18 cellular contexts compared by ENCODE assay signal in genomic region chr20:58640446-58640845, GRCh38. TPM values are rescaled to one million over a fixed set of nuclear protein-coding genes. Genes with fewer than 3 reads are reported as not detected.
DNase-seq lines count a peak whose midpoint lies in the region; ATAC-seq, FAIRE-seq and TF ChIP-seq lines count a peak whose summit lies in the region.
"Had no signal": no experiment of that assay in that cellular context is flagged by ENCODE, and none has a peak within 500 bp of the region (broad histone marks: within the 10 kb centered on the region; RNA-seq: fewer than 3 reads in every experiment).

No MANE protein-coding gene starts in this region.

- H2BK15ac ChIP-seq in IMR-90 (ENCODE audit: low read depth, low read length): 0 out of 3 replicates have a peak overlapping the region, but pooled peaks have one; percentile 23

- dilution Hi-C loops in IMR-90 (cut with HindIII; ENCODE audit: low sequenced_read_pairs, unreplicated experiment): no loop called here

- no peak for TF ChIP-seq CTCF in IMR-90 (conservative IDR thresholded peaks at IDR 0.05; ENCODE audit: low read depth, low read length)
- TF ChIP-seq CTCF in omental fat pad (IDR thresholded peaks at IDR 0.05): no peak

- H3K23ac ChIP-seq in IMR-90 (ENCODE audit: low read depth, low read length): no peak overlapping the region

- no peak for TF ChIP-seq POLR2A in IMR-90 (IDR thresholded peaks at IDR 0.05; ENCODE audit: low read depth, low read length)

- no peak for TF ChIP-seq RAD21 in IMR-90 (IDR thresholded peaks at IDR 0.05; ENCODE audit: low read length)

- WGBS in IMR-90 (ENCODE audit: extremely low coverage in 2 of 2, insufficient read length in 1 of 2), 2 experiments: 69% methylated on average over 4 of the region's 9 CpGs; no CpG with 5 or more reads in 1 of the 2 experiments

- POLR2A ChIA-PET in IMR-90 (lab: Charles Lee; ENCODE audit: unreplicated experiment): no interaction called here

- H2BK5ac ChIP-seq in IMR-90 (ENCODE audit: low read depth, low read length, poor library complexity, severe bottlenecking): no peak overlapping the region

- no peaks in the 10 kb centered on the region for H3K9me3 ChIP-seq in IMR-90 (ENCODE audit: control insufficient read depth, insufficient read depth, low read length)
- H3K9me3 ChIP-seq: Caco-2, esophagus squamous epithelium, left lung had no signal

- no peaks in the 10 kb centered on the region for H3K27me3 ChIP-seq in IMR-90 (ENCODE audit: control insufficient read depth, insufficient read depth, low read length)

- intact Hi-C loops in IMR-90 (cut with micrococcal nuclease): no loop called here

- H3K4ac ChIP-seq in IMR-90 (ENCODE audit: low read depth, low read length): no peak overlapping the region

- H3K4me3 ChIP-seq in IMR-90 (ENCODE audit: insufficient read depth, low read depth, low read length): no peak overlapping the region
- H3K4me3 ChIP-seq: esophagus squamous epithelium, left lung had no signal

- no peak for FAIRE-seq in frontal cortex (lab: Jason Lieb, UNC)
- FAIRE-seq: GM19239 had no signal

- no peak overlapping the region for H3K4me2 ChIP-seq in IMR-90 (ENCODE audit: low read depth, low read length)

- no peaks in the 10 kb centered on the region for H4K20me1 ChIP-seq in IMR-90 (ENCODE audit: insufficient read depth, low read length)

- no peak overlapping the region for H4K8ac ChIP-seq in IMR-90 (ENCODE audit: low read depth in 2 of 2, low read length in 2 of 2)

- no peak overlapping the region for H2AK9ac ChIP-seq in IMR-90 (replicated peaks; ENCODE audit: low read depth, low read length, poor library complexity)

- no peaks in the 10 kb centered on the region for H3K36me3 ChIP-seq in IMR-90 (ENCODE audit: control insufficient read depth, insufficient read depth, low read length)
- H3K36me3 ChIP-seq: esophagus squamous epithelium, left lung had no signal

- CTCF ChIA-PET in IMR-90 (lab: Yijun Ruan, JAX): interaction anchor here (1.5 kb wide), 1 partner anchor 10 kb away, joined by 3 read pairs; no protein-coding TSS in a partner anchor

- peaks cover 7% of the 10 kb centered on the region; the same call in 1 of the 2 replicates for H3K4me1 ChIP-seq in IMR-90 (ENCODE audit: control insufficient read depth, insufficient read depth, low read length)
- H3K4me1 ChIP-seq: Caco-2, left lung had no signal

- no peak overlapping the region for H3K9ac ChIP-seq in IMR-90 (ENCODE audit: low read depth, low read length)

- peak; percentile 33 for DNase-seq in AG08395 (ENCODE audit: low spot score)
- DNase-seq in IMR-90: peak; percentile 71
- peak; percentile 95 for DNase-seq in amniotic epithelial cell (ENCODE audit: low read depth)
- DNase-seq in islet precursor cell: peak; percentile 72
- DNase-seq in NCI-H82 treated with DMSO at 0.1 percent for 48 hours (lab: John Stamatoyannopoulos, UW; ENCODE audit: unreplicated experiment): no peak
- DNase-seq in omental fat pad (ENCODE audit: low spot score): no peak
- no peak for DNase-seq in frontal cortex (ENCODE audit: low spot score in 2 of 2)
- DNase-seq: activated CD4-positive, alpha-beta memory T cell treated with anti-CD3 and anti-CD28 coated beads for 36 hours; aorta; esophagus squamous epithelium; left lung; naive thymus-derived CD4-positive, alpha-beta T cell; NCI-H1092 treated with DMSO at 0.1 percent for 48 hours; NCI-H2171; stimulated activated CD4-positive, alpha-beta T cell treated with anti-CD3 and anti-CD28 coated beads, Interleukin-1b, Interleukin-23, amount 100 ng/mL, for 48 hours had no signal

- H3K9me1 ChIP-seq in IMR-90 (ENCODE audit: insufficient read depth, low read length): no peaks in the 10 kb centered on the region

- H2BK20ac ChIP-seq in IMR-90 (ENCODE audit: low read depth, low read length): 0 out of 2 replicates have a peak overlapping the region, but pooled peaks have one; percentile 21

- BruUV-seq in IMR-90 (replicated peaks; lab: Mats Ljungman, UMichigan): no TSS peak

- no peak overlapping the region for H3K27ac ChIP-seq in IMR-90 (ENCODE audit: insufficient read depth, low read length)
- H3K27ac ChIP-seq: esophagus squamous epithelium, left lung had no signal

- H3K18ac ChIP-seq in IMR-90 (ENCODE audit: low read depth, low read length): no peak overlapping the region; the same call in 1 of the 2 replicates

- in situ Hi-C loops in IMR-90 (cut with MboI; ENCODE audit: low sequenced_read_pairs): no loop called here

- peak overlapping the region; percentile 49 for H2AFZ ChIP-seq in IMR-90 (replicated peaks; ENCODE audit: low read length, poor library complexity)

- no peak overlapping the region for H4K5ac ChIP-seq in IMR-90 (ENCODE audit: low read depth, low read length)

- H3K56ac ChIP-seq in IMR-90 (ENCODE audit: extremely low read depth, insufficient read depth, low read length): no peak overlapping the region

- peak overlapping the region; percentile 53 for H2AK5ac ChIP-seq in IMR-90 (ENCODE audit: low read depth, low read length)

- H2BK120ac ChIP-seq in IMR-90 (ENCODE audit: low read depth, low read length): no peak overlapping the region

- H3K79me1 ChIP-seq in IMR-90 (ENCODE audit: low read depth in 1 of 2, low read length in 2 of 2): no peaks in the 10 kb centered on the region

- peak overlapping the region; percentile 5; the same call in 1 of the 2 replicates for H4K91ac ChIP-seq in IMR-90 (ENCODE audit: insufficient read depth, low read depth, low read length)

- no peak overlapping the region for H3K14ac ChIP-seq in IMR-90 (replicated peaks; ENCODE audit: low read depth, low read length)

- ATAC-seq in IMR-90 (ENCODE audit: low read depth) (peak; percentile 49; the same call in 1 of the 2 replicates), HG03457 (IDR thresholded peaks at IDR 0.05; ENCODE audit: unreplicated experiment) (no peak), omental fat pad (ENCODE audit: low FRiP score) (no peak)
- ATAC-seq: left lung; naive thymus-derived CD4-positive, alpha-beta T cell had no signal

TF ChIP-seq in IMR-90, 13 proteins besides CTCF, POLR2A, EP300 and RAD21:
- TF ChIP-seq FOS (IDR thresholded peaks at IDR 0.05; ENCODE audit: low read depth, low read length): no peak
- TF ChIP-seq, protein P1, sequence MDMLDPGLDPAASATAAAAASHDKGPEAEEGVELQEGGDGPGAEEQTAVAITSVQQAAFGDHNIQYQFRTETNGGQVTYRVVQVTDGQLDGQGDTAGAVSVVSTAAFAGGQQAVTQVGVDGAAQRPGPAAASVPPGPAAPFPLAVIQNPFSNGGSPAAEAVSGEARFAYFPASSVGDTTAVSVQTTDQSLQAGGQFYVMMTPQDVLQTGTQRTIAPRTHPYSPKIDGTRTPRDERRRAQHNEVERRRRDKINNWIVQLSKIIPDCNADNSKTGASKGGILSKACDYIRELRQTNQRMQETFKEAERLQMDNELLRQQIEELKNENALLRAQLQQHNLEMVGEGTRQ (IDR thresholded peaks at IDR 0.05; ENCODE audit: low read depth, low read length): no peak
- peak; percentile 22; the same call in 1 of the 2 replicates for TF ChIP-seq MAFK (IDR thresholded peaks at IDR 0.05; ENCODE audit: low read depth, low read length)
- no peak for TF ChIP-seq NFE2L2 (IDR thresholded peaks at IDR 0.05; ENCODE audit: low read depth, low read length)

RNA-seq across cellular contexts. Expression of gene STX16, which starts 10.6 kb away (rescaled TPM):
- total RNA-seq in IMR-90 (2012; rRNA removed) (26.9 and 29.4 TPM in 2 replicates), omental fat pad (10 to 100 TPM; 38.5 to 87.2 (median 49.1) TPM), frontal cortex (31.4 TPM)
- polyA plus RNA-seq in IMR-90 (2012; rRNA removed): 48.5 and 58.2 TPM in 2 replicates
- polyA plus RNA-seq in IMR-90 (2012; cell fraction: cytosol; rRNA removed): 17.4 and 21.0 TPM in 2 replicates
- polyA plus RNA-seq in IMR-90 (2012; cell fraction: nucleus; rRNA removed; ENCODE audit: low replicate concordance): 118 and 306 TPM in 2 replicates

RNA-seq across cellular contexts. Expression of gene NPEPL1, which starts 52.2 kb away (rescaled TPM):
- 6.3 and 7.2 TPM in 2 replicates for total RNA-seq in IMR-90 (2012; rRNA removed)
- 10.4 and 10.7 TPM in 2 replicates for polyA plus RNA-seq in IMR-90 (2012; rRNA removed)
- 7.4 and 8.5 TPM in 2 replicates for polyA plus RNA-seq in IMR-90 (2012; cell fraction: cytosol; rRNA removed)
- polyA plus RNA-seq in IMR-90 (2012; cell fraction: nucleus; rRNA removed; ENCODE audit: low replicate concordance): 61.8 and 109 TPM in 2 replicates
- total RNA-seq in omental fat pad: 10 to 100 TPM; 24.9 to 49.8 (median 27.9) TPM
- 10.2 TPM for total RNA-seq in frontal cortex

Comparison
In these comparisons a context has a peak if more than half of its experiments do, and no peak if none do; other contexts are left out.
1. DNase-seq: peak in AG08395 (single experiment), IMR-90 (single experiment), amniotic epithelial cell (single experiment) and islet precursor cell (single experiment); none in NCI-H82 treated with DMSO at 0.1 percent for 48 hours (single experiment), omental fat pad (single experiment) and frontal cortex (0 of 2).